In genomic region chr14:74825008-74825407, GRCh38 we compare ENCODE assay signal across 18 cellular contexts. TPM values are rescaled to one million over a fixed set of nuclear protein-coding genes. Genes with fewer than 3 reads are reported as not detected.
A peak's percentile ranks its signal among the peaks of the same experiment; 100 is the strongest.
DNase-seq lines count a peak whose midpoint lies in the region; ATAC-seq and TF ChIP-seq lines count a peak whose summit lies in the region.
"Had no signal": no experiment of that assay in that cellular context is flagged by ENCODE, and none has a peak within 500 bp of the region (broad histone marks: within the 10 kb centered on the region; RNA-seq: fewer than 3 reads in every experiment).

No MANE protein-coding gene starts in this region.

- H3K9ac ChIP-seq in smooth muscle cell (ENCODE audit: low read depth) = no peak overlapping the region

- H2AFZ ChIP-seq in OCI-LY7 (ENCODE audit: low read length) (no peak overlapping the region), smooth muscle cell (ENCODE audit: low read depth) (no peak overlapping the region)

- H3K36me3 ChIP-seq in OCI-LY7 (ENCODE audit: insufficient read depth, low read length) (peaks cover 91% of the 10 kb centered on the region), smooth muscle cell (ENCODE audit: low read depth) (peaks cover 22% of the 10 kb centered on the region), suprapubic skin (peaks cover 47% of the 10 kb centered on the region), right lobe of liver (peaks cover 0 to 25% (median 4%) of the 10 kb centered on the region in 4 donors)

- DNase-seq in activated CD8-positive, alpha-beta T cell treated with anti-CD3 and anti-CD28 coated beads for 36 hours = no peak
- DNase-seq in activated CD8-positive, alpha-beta T cell treated with anti-CD3 and anti-CD28 coated beads, Interleukin-2, amount 10 ng/mL, durations not matched to agents 7 days and 5 days = no peak
- peak; percentile 21 for DNase-seq in OCI-LY7 (ENCODE audit: low spot score)
- DNase-seq in smooth muscle cell (lab: John Stamatoyannopoulos, UW; ENCODE audit: unreplicated experiment) = no peak
- DNase-seq in suprapubic skin (ENCODE audit: low spot score in 2 of 2) = no peak
- no peak for DNase-seq in right lobe of liver
- no peak for DNase-seq in inferior parietal cortex (ENCODE audit: extremely low spot score)
- DNase-seq: cortex of kidney, DMS79 treated with DMSO at 0.1 percent for 48 hours, left ventricle myocardium superior, NCI-H446, spleen, upper lobe of left lung had no signal

- no peaks in the 10 kb centered on the region for H3K9me2 ChIP-seq in OCI-LY7 (ENCODE audit: insufficient read depth, low read length)

- peak; percentile 47 for ATAC-seq in activated CD8-positive, alpha-beta T cell treated with anti-CD3 and anti-CD28 coated beads for 36 hours
- ATAC-seq in activated CD8-positive, alpha-beta T cell treated with anti-CD3 and anti-CD28 coated beads, Interleukin-2, amount 10 ng/mL, durations not matched to agents 7 days and 5 days = no peak
- ATAC-seq in esophagus mucosa = peak; percentile 20
- ATAC-seq in right lobe of liver = no peak
- ATAC-seq: left ventricle myocardium superior had no signal

- no peak for TF ChIP-seq POLR2A in suprapubic skin (IDR thresholded peaks at IDR 0.05)
- no peak for TF ChIP-seq POLR2A in right lobe of liver (IDR thresholded peaks at IDR 0.05)

- H3K36me3 Mint-ChIP-seq in activated CD8-positive, alpha-beta T cell treated with anti-CD3 and anti-CD28 coated beads for 36 hours (ENCODE audit: low read depth) = peaks cover 27% of the 10 kb centered on the region
- H3K36me3 Mint-ChIP-seq in activated CD8-positive, alpha-beta T cell treated with anti-CD3 and anti-CD28 coated beads, Interleukin-2, amount 10 ng/mL, durations not matched to agents 7 days and 5 days (ENCODE audit: low read depth) = peaks cover 53% of the 10 kb centered on the region

- H4K20me1 ChIP-seq in OCI-LY7 (ENCODE audit: insufficient read depth, low read length) (no peaks in the 10 kb centered on the region), smooth muscle cell (ENCODE audit: low read depth) (peaks cover 5% of the 10 kb centered on the region)

- H3K27ac Mint-ChIP-seq in activated CD8-positive, alpha-beta T cell treated with anti-CD3 and anti-CD28 coated beads for 36 hours = no peak overlapping the region
- H3K27ac Mint-ChIP-seq in activated CD8-positive, alpha-beta T cell treated with anti-CD3 and anti-CD28 coated beads, Interleukin-2, amount 10 ng/mL, durations not matched to agents 7 days and 5 days = no peak overlapping the region

- H3K9me3 ChIP-seq in OCI-LY7 (ENCODE audit: low read length) (no peaks in the 10 kb centered on the region), smooth muscle cell (replicated peaks; ENCODE audit: low read depth) (no peaks in the 10 kb centered on the region), suprapubic skin (no peaks in the 10 kb centered on the region), right lobe of liver (no peaks in the 10 kb centered on the region)
- H3K9me3 ChIP-seq: HAP-1, spleen, upper lobe of left lung had no signal

- BruUV-seq in OCI-LY7 (replicated peaks; lab: Mats Ljungman, UMichigan) = no TSS peak

- H3K4me2 ChIP-seq in OCI-LY7 (ENCODE audit: low read length) = 0 out of 2 replicates have a peak overlapping the region, but pooled peaks have one; percentile 10
- H3K4me2 ChIP-seq in smooth muscle cell = no peak overlapping the region

- H3K27me3 ChIP-seq in smooth muscle cell (ENCODE audit: low read depth) (no peaks in the 10 kb centered on the region), suprapubic skin (no peaks in the 10 kb centered on the region), right lobe of liver (no peaks in the 10 kb centered on the region)
- H3K27me3 ChIP-seq: spleen, upper lobe of left lung had no signal

- no peak overlapping the region for H3K27ac ChIP-seq in OCI-LY7 (ENCODE audit: low read depth, low read length, poor library complexity, severe bottlenecking)
- H3K27ac ChIP-seq in smooth muscle cell (ENCODE audit: low read depth) = peak overlapping the region; percentile 22
- no peak overlapping the region for H3K27ac ChIP-seq in suprapubic skin
- no peak overlapping the region for H3K27ac ChIP-seq in right lobe of liver
- H3K27ac ChIP-seq: RWPE1 had no signal

- H3K4me1 ChIP-seq in OCI-LY7 (ENCODE audit: insufficient read depth, low read length, poor library complexity, severe bottlenecking) (peaks cover 7% of the 10 kb centered on the region), smooth muscle cell (ENCODE audit: low read depth) (no peaks in the 10 kb centered on the region), suprapubic skin (peaks cover 2% of the 10 kb centered on the region), right lobe of liver (no peaks in the 10 kb centered on the region)

- POLR2A ChIA-PET in activated CD8-positive, alpha-beta T cell treated with anti-CD3 and anti-CD28 coated beads for 36 hours (lab: Charles Lee) = no interaction called here
- POLR2A ChIA-PET in activated CD8-positive, alpha-beta T cell treated with anti-CD3 and anti-CD28 coated beads, Interleukin-2, amount 10 ng/mL, durations not matched to agents 7 days and 5 days (lab: Charles Lee) = no interaction called here
- POLR2A ChIA-PET in OCI-LY7 (lab: Charles Lee) = no interaction called here

- intact Hi-C loops in activated CD8-positive, alpha-beta T cell treated with anti-CD3 and anti-CD28 coated beads for 36 hours (cut with micrococcal nuclease) = no loop called here
- intact Hi-C loops in OCI-LY7 (cut with micrococcal nuclease; ENCODE audit: unreplicated experiment) (no loop called here), right lobe of liver (cut with DNase I) (no loop called here)

- H3F3A ChIP-seq in smooth muscle cell (ENCODE audit: low read depth) = no peaks in the 10 kb centered on the region

- H3K4me3 ChIP-seq in OCI-LY7 (ENCODE audit: low read depth, low read length, poor library complexity, severe bottlenecking) (no peak overlapping the region), smooth muscle cell (no peak overlapping the region), suprapubic skin (no peak overlapping the region), right lobe of liver (no peak overlapping the region)
- H3K4me3 ChIP-seq: HAP-1, spleen, upper lobe of left lung had no signal

- TF ChIP-seq CTCF in activated CD8-positive, alpha-beta T cell treated with anti-CD3 and anti-CD28 coated beads for 36 hours (IDR thresholded peaks at IDR 0.05) = no peak
- no peak for TF ChIP-seq CTCF in OCI-LY7 (conservative IDR thresholded peaks at IDR 0.05; ENCODE audit: low read length)
- TF ChIP-seq CTCF in smooth muscle cell (IDR thresholded peaks at IDR 0.05; ENCODE audit: borderline replicate concordance, insufficient read depth, poor library complexity, severe bottlenecking) = no peak
- TF ChIP-seq CTCF in suprapubic skin (IDR thresholded peaks at IDR 0.05) = no peak
- TF ChIP-seq CTCF in right lobe of liver (IDR thresholded peaks at IDR 0.05) = no peak

- TF ChIP-seq EP300 in suprapubic skin (IDR thresholded peaks at IDR 0.05) = no peak

- no peak overlapping the region for H3K4me3 Mint-ChIP-seq in activated CD8-positive, alpha-beta T cell treated with anti-CD3 and anti-CD28 coated beads for 36 hours
- no peak overlapping the region for H3K4me3 Mint-ChIP-seq in activated CD8-positive, alpha-beta T cell treated with anti-CD3 and anti-CD28 coated beads, Interleukin-2, amount 10 ng/mL, durations not matched to agents 7 days and 5 days
- H3K4me3 Mint-ChIP-seq: activated naive CD4-positive, alpha-beta T cell treated with anti-CD3 and anti-CD28 coated beads, Interleukin-2, amount 50 U/mL, for 24 hours had no signal

- 85% methylated on average over 1 of the region's 1 CpG for WGBS in smooth muscle cell (ENCODE audit: low lambda C conversion rate)
- 91% methylated on average over 1 of the region's 1 CpG for WGBS in suprapubic skin
- 86% methylated on average over 1 of the region's 1 CpG for WGBS in right lobe of liver (ENCODE audit: insufficient coverage, low coverage, low lambda C conversion rate, missing lambda C conversion rate)

- H3K79me2 ChIP-seq in OCI-LY7 (ENCODE audit: insufficient read depth, low read depth, low read length) = no peaks in the 10 kb centered on the region
- H3K79me2 ChIP-seq in smooth muscle cell (ENCODE audit: low read depth) = peaks cover 6% of the 10 kb centered on the region

- CTCF ChIA-PET in activated CD8-positive, alpha-beta T cell treated with anti-CD3 and anti-CD28 coated beads for 36 hours (lab: Charles Lee) = no interaction called here
- CTCF ChIA-PET in activated CD8-positive, alpha-beta T cell treated with anti-CD3 and anti-CD28 coated beads, Interleukin-2, amount 10 ng/mL, durations not matched to agents 7 days and 5 days (lab: Charles Lee) = interaction anchor here (1.0 to 2.0 kb wide), 3 partner anchors 13 to 36 kb away, joined by 3 to 7 read pairs (median 4); no protein-coding TSS in a partner anchor
- CTCF ChIA-PET in OCI-LY7 (lab: Charles Lee; ENCODE audit: unreplicated experiment) = no interaction called here

- H3K4me1 Mint-ChIP-seq in activated CD8-positive, alpha-beta T cell treated with anti-CD3 and anti-CD28 coated beads for 36 hours (ENCODE audit: low read depth) = peaks cover 5% of the 10 kb centered on the region
- H3K4me1 Mint-ChIP-seq in activated CD8-positive, alpha-beta T cell treated with anti-CD3 and anti-CD28 coated beads, Interleukin-2, amount 10 ng/mL, durations not matched to agents 7 days and 5 days (ENCODE audit: low read depth) = peaks cover 2% of the 10 kb centered on the region

- H3K9me3 Mint-ChIP-seq in activated CD8-positive, alpha-beta T cell treated with anti-CD3 and anti-CD28 coated beads for 36 hours = no peaks in the 10 kb centered on the region
- no peaks in the 10 kb centered on the region for H3K9me3 Mint-ChIP-seq in activated CD8-positive, alpha-beta T cell treated with anti-CD3 and anti-CD28 coated beads, Interleukin-2, amount 10 ng/mL, durations not matched to agents 7 days and 5 days (ENCODE audit: insufficient read depth)
- H3K9me3 Mint-ChIP-seq: activated naive CD4-positive, alpha-beta T cell treated with anti-CD3 and anti-CD28 coated beads, Interleukin-2, amount 50 U/mL, for 24 hours had no signal

- H3K27me3 Mint-ChIP-seq in activated CD8-positive, alpha-beta T cell treated with anti-CD3 and anti-CD28 coated beads for 36 hours = no peaks in the 10 kb centered on the region
- H3K27me3 Mint-ChIP-seq in activated CD8-positive, alpha-beta T cell treated with anti-CD3 and anti-CD28 coated beads, Interleukin-2, amount 10 ng/mL, durations not matched to agents 7 days and 5 days (ENCODE audit: low read depth) = no peaks in the 10 kb centered on the region
- H3K27me3 Mint-ChIP-seq: activated naive CD4-positive, alpha-beta T cell treated with anti-CD3 and anti-CD28 coated beads, Interleukin-2, amount 50 U/mL, for 24 hours had no signal

RNA-seq across cellular contexts. Expression of gene PROX2, which starts 50.9 kb away (rescaled TPM):
- under 1 TPM; 0.38 to 0.65 TPM for total RNA-seq in activated CD8-positive, alpha-beta T cell treated with anti-CD3 and anti-CD28 coated beads for 36 hours
- under 1 TPM; 0.13 to 0.44 TPM for total RNA-seq in activated CD8-positive, alpha-beta T cell treated with anti-CD3 and anti-CD28 coated beads, Interleukin-2, amount 10 ng/mL, durations not matched to agents 7 days and 5 days
- total RNA-seq in OCI-LY7 (2014; rRNA removed; shearing (Covaris generic)) = 0.35 and 0.51 TPM in 2 replicates
- total RNA-seq in OCI-LY7 (2022) (0.74 and 0.76 TPM in 2 replicates), esophagus mucosa (not detected), smooth muscle cell (not detected in 2 replicates), suprapubic skin (under 1 TPM in 3 of 4 donors, not detected in 1; 0.10 to 0.97 (median 0.11) TPM), right lobe of liver (not detected)
- 0.08 and 0.52 TPM in 2 replicates for polyA plus RNA-seq in smooth muscle cell
- total RNA-seq: left ventricle myocardium superior had no signal
- polyA plus RNA-seq: AG04450 had no signal

RNA-seq across cellular contexts. Expression of gene DLST, which starts 56.7 kb away (rescaled TPM):
- total RNA-seq in activated CD8-positive, alpha-beta T cell treated with anti-CD3 and anti-CD28 coated beads for 36 hours = 100 to 1,000 TPM; 110 to 113 TPM
- total RNA-seq in activated CD8-positive, alpha-beta T cell treated with anti-CD3 and anti-CD28 coated beads, Interleukin-2, amount 10 ng/mL, durations not matched to agents 7 days and 5 days = 100 to 1,000 TPM; 106 to 108 TPM
- 70.2 and 74.4 TPM in 2 replicates for total RNA-seq in OCI-LY7 (2014; rRNA removed; shearing (Covaris generic))
- 95.1 and 95.7 TPM in 2 replicates for total RNA-seq in OCI-LY7 (2022)
- total RNA-seq in esophagus mucosa = 75.7 TPM
- total RNA-seq in smooth muscle cell = 45.1 and 46.9 TPM in 2 replicates
- polyA plus RNA-seq in smooth muscle cell = 4.9 and 7.8 TPM in 2 replicates
- total RNA-seq in suprapubic skin = 100 to 1,000 TPM in 1 of 4 donors, 10 to 100 TPM in 3; 79.1 to 190 (median 97.2) TPM
- total RNA-seq in right lobe of liver = 100 to 1,000 TPM in 1 of 6 experiments, 10 to 100 TPM in 5; 63.8 to 112 (median 68.8) TPM

Comparison
In these comparisons a context has a peak if more than half of its experiments do, and no peak if none do; other contexts are left out.
1. ATAC-seq: peak in activated CD8-positive, alpha-beta T cell treated with anti-CD3 and anti-CD28 coated beads for 36 hours (single experiment) and esophagus mucosa (single experiment); none in activated CD8-positive, alpha-beta T cell treated with anti-CD3 and anti-CD28 coated beads, Interleukin-2, amount 10 ng/mL, durations not matched to agents 7 days and 5 days (single experiment) and right lobe of liver (0 of 4).